Comparison of ENCODE assay signal across 21 cellular contexts in the genomic region with DNA sequence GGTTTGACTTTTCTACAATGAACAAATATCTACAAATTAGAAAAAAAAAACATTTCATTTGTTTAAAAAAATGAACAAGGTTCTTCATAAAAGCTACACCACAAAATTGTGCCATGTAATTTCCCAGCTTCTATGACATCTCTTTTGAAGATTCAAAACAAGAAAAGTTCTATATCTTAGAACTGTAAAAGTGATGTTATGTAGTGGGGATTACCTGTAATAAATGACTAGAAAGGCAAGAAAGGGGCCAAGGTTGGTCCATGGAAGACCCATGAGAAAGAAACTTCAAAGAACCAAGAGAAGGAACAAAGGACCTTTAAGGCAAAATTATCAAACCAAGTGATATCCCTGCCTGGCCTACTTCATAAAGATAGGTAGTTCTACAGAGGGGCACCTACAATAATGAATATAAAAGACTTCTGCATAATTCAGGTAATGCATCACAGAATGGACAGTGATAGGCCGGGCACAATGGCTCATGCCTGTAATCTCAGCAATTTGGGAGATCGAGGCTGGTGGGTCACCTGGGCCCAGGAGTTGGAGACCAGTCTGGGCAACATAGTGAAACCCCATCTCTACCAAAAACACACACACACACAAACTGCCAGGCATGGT. TPM values are rescaled to one million over a fixed set of nuclear protein-coding genes. Genes with fewer than 3 reads are reported as not detected.
A peak's percentile ranks its signal among the peaks of the same experiment; 100 is the strongest.
DNase-seq lines count a peak whose midpoint lies in the region; ATAC-seq, FAIRE-seq and TF ChIP-seq lines count a peak whose summit lies in the region.
"Had no signal": no experiment of that assay in that cellular context is flagged by ENCODE, and none has a peak within 500 bp of the region (broad histone marks: within the 10 kb centered on the region; RNA-seq: fewer than 3 reads in every experiment).

No MANE protein-coding gene starts in this region.

- peak overlapping the region in 1 of 2 donors; percentile 21 for H3K4me3 Mint-ChIP-seq in activated T-cell treated with anti-CD3 and anti-CD28 coated beads, Interleukin-2, amount 50 U/mL, for 72 hours
- no peak overlapping the region for H3K4me3 Mint-ChIP-seq in CD8-positive, alpha-beta T cell
- H3K4me3 Mint-ChIP-seq: CD4-positive, alpha-beta memory T cell had no signal

- no peaks in the 10 kb centered on the region for H3K27me3 Mint-ChIP-seq in activated T-cell treated with anti-CD3 and anti-CD28 coated beads, Interleukin-2, amount 50 U/mL, for 72 hours (ENCODE audit: low read depth)
- H3K27me3 Mint-ChIP-seq in CD8-positive, alpha-beta T cell (ENCODE audit: low read depth) = no peaks in the 10 kb centered on the region
- H3K27me3 Mint-ChIP-seq: CD4-positive, alpha-beta memory T cell had no signal

- peak; percentile 24 for FAIRE-seq in islet of Langerhans (lab: Jason Lieb, UNC)
- FAIRE-seq: HTR-8/SVneo had no signal

- H3K4me1 Mint-ChIP-seq in activated T-cell treated with anti-CD3 and anti-CD28 coated beads, Interleukin-2, amount 50 U/mL, for 72 hours (ENCODE audit: low read depth) = peaks cover 85% of the 10 kb centered on the region
- peaks cover 77% of the 10 kb centered on the region for H3K4me1 Mint-ChIP-seq in CD8-positive, alpha-beta T cell (ENCODE audit: low read depth)

- TF ChIP-seq CTCF in CD8-positive, alpha-beta T cell (IDR thresholded peaks at IDR 0.05) = no peak

- intact Hi-C loops in CD8-positive, alpha-beta T cell (cut with DNase I, micrococcal nuclease) = loop anchor here in 1 of 2 experiments (5.0 kb wide), 1 partner anchor 62 kb away; no protein-coding TSS in a partner anchor

- CTCF ChIA-PET in CD8-positive, alpha-beta T cell (lab: Charles Lee) = no interaction called here

- peak overlapping the region; percentile 48 for H3K27ac Mint-ChIP-seq in activated T-cell treated with anti-CD3 and anti-CD28 coated beads, Interleukin-2, amount 50 U/mL, for 72 hours
- H3K27ac Mint-ChIP-seq in CD8-positive, alpha-beta T cell = peak overlapping the region; percentile 63
- H3K27ac Mint-ChIP-seq: CD4-positive, alpha-beta memory T cell had no signal

- no peak for DNase-seq in activated T-cell treated with anti-CD3 and anti-CD28 coated beads, Interleukin-2, amount 50 U/mL, for 72 hours
- DNase-seq in activated T-cell treated with anti-CD3 and anti-CD28 coated beads, Interleukin-2, amount 50 U/mL, for 48 hours = no peak
- DNase-seq in CD8-positive, alpha-beta T cell = no peak
- DNase-seq in hippocampal formation (lab: John Stamatoyannopoulos, UW) (no peak), DMS 273 (lab: John Stamatoyannopoulos, UW; ENCODE audit: unreplicated experiment) (no peak), NCI-H2029 (lab: John Stamatoyannopoulos, UW) (no peak)
- DNase-seq: CD4-positive, alpha-beta memory T cell; GDM1; NCI-H1105; NCI-H146; NCI-H2081; NCI-H2171; NCI-H345; NCI-H524 treated with DMSO at 0.1 percent for 48 hours; NCI-H82 had no signal

- H3K9me3 Mint-ChIP-seq in activated T-cell treated with anti-CD3 and anti-CD28 coated beads, Interleukin-2, amount 50 U/mL, for 72 hours = no peaks in the 10 kb centered on the region
- H3K9me3 Mint-ChIP-seq in CD8-positive, alpha-beta T cell = no peaks in the 10 kb centered on the region
- H3K9me3 Mint-ChIP-seq: CD4-positive, alpha-beta memory T cell had no signal

- no peaks in the 10 kb centered on the region for H3K36me3 ChIP-seq in CD8-positive, alpha-beta T cell (ENCODE audit: insufficient read depth, low read length)
- H3K36me3 ChIP-seq: SJSA1 had no signal

- H3K4me3 ChIP-seq in CD8-positive, alpha-beta T cell (ENCODE audit: low read depth, low read length) = no peak overlapping the region
- H3K4me3 ChIP-seq: SJSA1 had no signal

- peaks cover 1 to 6% of the 10 kb centered on the region in 2 donors for H3K36me3 Mint-ChIP-seq in activated T-cell treated with anti-CD3 and anti-CD28 coated beads, Interleukin-2, amount 50 U/mL, for 72 hours (ENCODE audit: insufficient read depth in 2 of 2)
- peaks cover 5% of the 10 kb centered on the region for H3K36me3 Mint-ChIP-seq in CD8-positive, alpha-beta T cell

- POLR2A ChIA-PET in CD8-positive, alpha-beta T cell (lab: Charles Lee) = interaction anchor here (1.1 kb wide), 1 partner anchor 9 kb away, joined by 3 read pairs; no protein-coding TSS in a partner anchor

- peak; percentile 84 to 87 for ATAC-seq in activated T-cell treated with anti-CD3 and anti-CD28 coated beads, Interleukin-2, amount 50 U/mL, for 72 hours (replicated peaks in 1 of 2)
- ATAC-seq in CD8-positive, alpha-beta T cell = no peak
- peak; percentile 42 for ATAC-seq in HG02610 (IDR thresholded peaks at IDR 0.05; ENCODE audit: unreplicated experiment)
- ATAC-seq: Panc1 had no signal

- peaks cover 49% of the 10 kb centered on the region for H3K4me1 ChIP-seq in CD8-positive, alpha-beta T cell (ENCODE audit: insufficient read depth, low read length)

- H3K9me3 ChIP-seq in CD8-positive, alpha-beta T cell (ENCODE audit: low read length) = no peaks in the 10 kb centered on the region
- H3K9me3 ChIP-seq: SJSA1 had no signal

- no peak overlapping the region for H3K27ac ChIP-seq in CD8-positive, alpha-beta T cell (ENCODE audit: low read depth, low read length)
- H3K27ac ChIP-seq: KMS-11, SJSA1 had no signal

- H3K27me3 ChIP-seq in CD8-positive, alpha-beta T cell (ENCODE audit: insufficient read depth, low read length) = no peaks in the 10 kb centered on the region
- H3K27me3 ChIP-seq: SJSA1 had no signal

RNA-seq across cellular contexts. Expression of a gene that starts 7.6 kb away (rescaled TPM):
- 10 to 100 TPM; 40.0 to 47.5 TPM for total RNA-seq in activated T-cell treated with anti-CD3 and anti-CD28 coated beads, Interleukin-2, amount 50 U/mL, for 72 hours
- 10 to 100 TPM; 40.3 to 44.5 TPM for total RNA-seq in CD8-positive, alpha-beta T cell
